Comparison of ENCODE assay signal across 1 cellular context in the genomic region with DNA sequence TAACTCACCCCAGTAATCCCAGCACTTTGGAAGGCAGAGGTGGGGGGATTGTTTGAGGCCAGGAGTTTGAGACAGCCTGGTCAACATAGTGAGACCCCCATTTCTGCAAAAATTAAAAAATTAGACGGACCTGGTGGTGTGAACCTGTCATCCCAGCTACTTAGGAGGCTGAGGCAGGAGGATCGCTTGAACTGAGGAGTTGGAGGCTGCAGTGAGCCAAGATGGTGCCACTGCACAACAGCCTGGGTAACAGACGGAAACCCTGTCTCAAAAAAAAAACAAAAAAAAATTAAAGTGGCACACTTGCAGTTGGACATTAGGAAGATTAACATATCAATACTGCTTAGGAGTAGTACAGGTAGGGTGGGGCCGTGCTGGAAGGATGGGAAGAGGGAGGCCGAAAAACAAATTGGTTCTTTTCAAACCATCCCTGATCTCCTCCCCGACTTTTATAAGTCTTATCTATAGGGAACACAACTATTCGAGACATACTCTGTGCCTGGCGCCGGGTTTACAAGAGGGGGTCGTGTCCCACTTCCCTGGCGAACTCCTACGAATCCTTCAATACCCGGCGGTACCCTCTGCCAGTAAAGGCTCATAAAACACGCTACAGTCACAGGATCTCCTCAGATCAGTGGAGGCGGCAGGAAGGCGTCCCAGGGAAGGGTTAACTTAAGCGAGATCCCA.
TF ChIP-seq lines count a peak whose summit lies in the region.

No MANE protein-coding gene starts in this region.

TF ChIP-seq in H1, 55 proteins besides CTCF, POLR2A, EP300 and RAD21:
- TF ChIP-seq E2F6 (IDR thresholded peaks at IDR 0.05) (no peak), SIRT6 (IDR thresholded peaks at IDR 0.05; ENCODE audit: low read length) (no peak), KDM5A (IDR thresholded peaks at IDR 0.05; ENCODE audit: low read length) (no peak), POU5F1 (IDR thresholded peaks at IDR 0.05; ENCODE audit: low read depth, low read length) (no peak), POLR2AphosphoS5 (IDR thresholded peaks at IDR 0.05; ENCODE audit: low read depth, low read length) (no peak), RXRA (IDR thresholded peaks at IDR 0.05; ENCODE audit: insufficient read depth, low read depth, low read length) (no peak), FOSL1 (IDR thresholded peaks at IDR 0.05; ENCODE audit: insufficient read depth, low read depth, low read length) (no peak)
